In genomic region chr11:113773092-113773415, GRCh38 we compare ENCODE assay signal across 8 cellular contexts. TPM values are rescaled to one million over a fixed set of nuclear protein-coding genes. Genes with fewer than 3 reads are reported as not detected.
DNase-seq lines count a peak whose midpoint lies in the region; ATAC-seq, FAIRE-seq and TF ChIP-seq lines count a peak whose summit lies in the region.

No MANE protein-coding gene starts in this region.

- H3K27me3 ChIP-seq in K562 (ENCODE audit: control insufficient read depth in 2 of 2, insufficient read depth in 2 of 2, low read length in 2 of 2) = peaks cover 2 to 6% of the 10 kb centered on the region in 2 experiments
- H3K27me3 ChIP-seq in layer of hippocampus (ENCODE audit: control insufficient read depth, insufficient read depth, low read length) = no peaks in the 10 kb centered on the region
- H3K27me3 ChIP-seq in thoracic aorta (replicated peaks; ENCODE audit: insufficient read depth) = no peaks in the 10 kb centered on the region

- no peak for TF ChIP-seq POLR2A in K562 (conservative IDR thresholded peaks at IDR 0.05)

- no peaks in the 10 kb centered on the region for H3K9me3 ChIP-seq in K562 (replicated peaks; ENCODE audit: control insufficient read depth, insufficient read depth, low read depth, low read length)
- H3K9me3 ChIP-seq in thoracic aorta = no peaks in the 10 kb centered on the region

- no TSS peak for BruUV-seq in K562 (replicated peaks; lab: Mats Ljungman, UMichigan)

- H2AFZ ChIP-seq in K562 (ENCODE audit: low read depth, low read length) = peak overlapping the region; percentile 93

- TF ChIP-seq EP300 in K562 (IDR thresholded peaks at IDR 0.05; ENCODE audit: low read length) = no peak

- 1% methylated on average over 10 of the region's 10 CpGs for WGBS in K562 (ENCODE audit: insufficient coverage, low coverage, missing lambda C conversion rate)

- intact Hi-C loops in K562 (cut with micrococcal nuclease) = no loop called here

- peak overlapping the region; percentile 90 for H3K4me3 ChIP-seq in LNCaP clone FGC (ENCODE audit: low read depth, low read length)
- peak overlapping the region; percentile 83 for H3K4me3 ChIP-seq in K562
- H3K4me3 ChIP-seq in thoracic aorta = peak overlapping the region; percentile 82

- peaks cover 18% of the 10 kb centered on the region for H3K36me3 ChIP-seq in K562 (ENCODE audit: control insufficient read depth, insufficient read depth, low read length)
- H3K36me3 ChIP-seq in thoracic aorta = peaks cover 7% of the 10 kb centered on the region

- H3K4me1 ChIP-seq in K562 (replicated peaks in 1 of 2; ENCODE audit: control insufficient read depth in 2 of 2, insufficient read depth in 2 of 2, low read length in 2 of 2) (peaks cover 4 to 6% of the 10 kb centered on the region in 2 experiments; a peak in 4 of 5 replicates), thoracic aorta (ENCODE audit: control insufficient read depth in 1 of 2, low read depth in 2 of 2) (peaks cover 11 to 16% of the 10 kb centered on the region in 2 donors)

- no peaks in the 10 kb centered on the region for H3K9me1 ChIP-seq in K562 (ENCODE audit: control insufficient read depth, insufficient read depth, low read length)

- ATAC-seq in K562 (peak; percentile 81), thoracic aorta (ENCODE audit: insufficient number of reproducible peaks, low FRiP score, low read depth) (no peak)

- no peak for TF ChIP-seq CTCF in LNCaP clone FGC (IDR thresholded peaks at IDR 0.05; ENCODE audit: control insufficient read depth, extremely low read depth, insufficient read depth)
- no peak for TF ChIP-seq CTCF in K562 (IDR thresholded peaks at IDR 0.05 in 2 of 3, conservative IDR thresholded peaks at IDR 0.05 in 1 of 3; ENCODE audit: insufficient read depth in 2 of 3, low read depth in 1 of 3, low read length in 3 of 3)
- no peak for TF ChIP-seq CTCF in thoracic aorta (IDR thresholded peaks at IDR 0.05)

- POLR2A ChIA-PET in K562 (lab: Yijun Ruan, JAX) = interaction anchor here (0.6 to 1.1 kb wide), 4 partner anchors 8 to 102 kb away, joined by 3 read pairs; no protein-coding TSS in a partner anchor

- DNase-seq in NCI-H2029 (lab: John Stamatoyannopoulos, UW) (peak; percentile 27), NCI-H2029 treated with DMSO at 0.1 percent for 48 hours (lab: John Stamatoyannopoulos, UW) (no peak), LNCaP clone FGC (ENCODE audit: low read depth) (no peak), K562 (ENCODE audit: extremely low read depth in 1 of 4, low spot score in 3 of 4) (peak; percentile 40 to 50 (median 46)), thoracic aorta (ENCODE audit: low spot score) (no peak), SHP77 treated with DMSO at 0.1 percent for 48 hours (lab: John Stamatoyannopoulos, UW) (no peak), pons (ENCODE audit: low spot score) (no peak)

- CTCF ChIA-PET in K562 (lab: Yijun Ruan, JAX; ENCODE audit: low intra/inter-chr PET ratio) = no interaction called here

- H3K9ac ChIP-seq in K562 (ENCODE audit: insufficient read depth in 1 of 2, low read depth in 2 of 2, low read length in 2 of 2) = peak overlapping the region; percentile 83 to 98

- H3K27ac ChIP-seq in K562 (ENCODE audit: extremely low read depth, low read depth, low read length) (peak overlapping the region; percentile 71), layer of hippocampus (ENCODE audit: low read depth, low read length) (peak overlapping the region; percentile 46), thoracic aorta (peak overlapping the region; percentile 59 to 74)

- in situ Hi-C loops in K562 (cut with MboI) = no loop called here

- H3K4me2 ChIP-seq in K562 (ENCODE audit: insufficient read depth, low read length) = peak overlapping the region; percentile 92

- no peak for FAIRE-seq in K562 (lab: Jason Lieb, UNC)

- H4K20me1 ChIP-seq in K562 (replicated peaks; ENCODE audit: control insufficient read depth, insufficient read depth, low read length) = no peaks in the 10 kb centered on the region

- no peak for TF ChIP-seq RAD21 in K562 (CRISPR knock-in tag; conservative IDR thresholded peaks at IDR 0.05 in 1 of 2, IDR thresholded peaks at IDR 0.05 in 1 of 2)

- H3K79me2 ChIP-seq in K562 (ENCODE audit: control insufficient read depth, insufficient read depth, low read length) = peaks cover 25% of the 10 kb centered on the region

TF ChIP-seq in K562, 482 proteins besides CTCF, POLR2A, EP300 and RAD21 (continues in another document):
- TF ChIP-seq ZNF311 (CRISPR knock-in tag; IDR thresholded peaks at IDR 0.05) = no peak
- no peak for TF ChIP-seq MEIS2 (IDR thresholded peaks at IDR 0.05; ENCODE audit: partially characterized antibody)
- no peak for TF ChIP-seq THRAP3 (IDR thresholded peaks at IDR 0.05; ENCODE audit: borderline replicate concordance)

RNA-seq across cellular contexts. Expression of gene ZW10, which starts 0.4 kb away (rescaled TPM):
- 10.8 and 19.2 TPM in 2 replicates for total RNA-seq in K562 (2011; cell fraction: chromatin; rRNA removed; ENCODE audit: low replicate concordance)
- total RNA-seq in K562 (2011; cell fraction: nucleolus; rRNA removed) = 5.3 and 6.2 TPM in 2 replicates
- total RNA-seq in K562 (2011; cell fraction: nucleoplasm; rRNA removed) = 7.5 and 7.8 TPM in 2 replicates
- total RNA-seq in K562 (2014; rRNA removed) (23.7 and 24.9 TPM in 2 replicates), K562 (2014; rRNA removed; fragmentation: Illumina TruSeq; extraction: Trizol) (34.3 and 39.3 TPM in 2 replicates), K562 (2015; rRNA removed; fragmentation: Illumina TruSeq; extraction: Trizol) (34.6 and 37.7 TPM in 2 replicates), K562 (2021) (21.1 and 25.0 TPM in 2 replicates), thoracic aorta (10 to 100 TPM in 1 of 2 donors, 1 to 10 TPM in 1; 5.3 to 18.7 TPM)
- polyA plus RNA-seq in K562 (2011; rRNA removed) (19.0 and 26.9 TPM in 2 replicates), K562 (2014; fragmentation: Illumina TruSeq; extraction: Trizol) (27.7 and 30.8 TPM in 2 replicates), K562 (2014; fragmentation: Nextera tagmentation; extraction: Ambion mirVana) (10 to 100 TPM in 1 of 2 experiments, 1 to 10 TPM in 1; 9.4 to 17.3 TPM), K562 (2014; rRNA removed) (19.6 and 21.8 TPM in 2 replicates)
- polyA plus RNA-seq in K562 (2011; cell fraction: cytosol; rRNA removed) = 9.1 and 12.7 TPM in 2 replicates
- polyA plus RNA-seq in K562 (2011; cell fraction: nucleus; rRNA removed) = 8.2 and 13.0 TPM in 2 replicates
- 15.0 and 17.9 TPM in 2 replicates for polyA plus RNA-seq in K562 (2012)
- polyA minus RNA-seq in K562 (2011; rRNA and poly(A)+ RNA removed) = 36.2 and 36.4 TPM in 2 replicates
- 10.9 and 16.4 TPM in 2 replicates for polyA minus RNA-seq in K562 (2011; cell fraction: cytosol; rRNA and poly(A)+ RNA removed)
- polyA minus RNA-seq in K562 (2011; cell fraction: nucleus; rRNA and poly(A)+ RNA removed) = 13.7 and 22.2 TPM in 2 replicates

RNA-seq across cellular contexts. Expression of gene CLDN25, which starts 6.5 kb away (rescaled TPM):
- total RNA-seq in K562 (2011; cell fraction: chromatin; rRNA removed; ENCODE audit: low replicate concordance) = not detected in 2 replicates
- total RNA-seq in K562 (2011; cell fraction: nucleolus; rRNA removed) = not detected in 2 replicates
- not detected in 2 replicates for total RNA-seq in K562 (2011; cell fraction: nucleoplasm; rRNA removed)
- total RNA-seq in K562 (2014; rRNA removed) = not detected in 2 replicates
- total RNA-seq in K562 (2014; rRNA removed; fragmentation: Illumina TruSeq; extraction: Trizol) = not detected in 2 replicates
- total RNA-seq in K562 (2015; rRNA removed; fragmentation: Illumina TruSeq; extraction: Trizol) = not detected in 2 replicates
- not detected in 2 replicates for total RNA-seq in K562 (2021)
- polyA plus RNA-seq in K562 (2011; rRNA removed) = not detected in 2 replicates
- not detected in 2 replicates for polyA plus RNA-seq in K562 (2011; cell fraction: cytosol; rRNA removed)
- polyA plus RNA-seq in K562 (2011; cell fraction: nucleus; rRNA removed) = not detected in 2 replicates
- polyA plus RNA-seq in K562 (2012) = not detected in 2 replicates
- polyA plus RNA-seq in K562 (2014; fragmentation: Illumina TruSeq; extraction: Trizol) = not detected in 2 replicates
- polyA plus RNA-seq in K562 (2014; fragmentation: Nextera tagmentation; extraction: Ambion mirVana) = not detected
- not detected in 2 replicates for polyA plus RNA-seq in K562 (2014; rRNA removed)
- polyA minus RNA-seq in K562 (2011; rRNA and poly(A)+ RNA removed) = not detected in 2 replicates
- not detected in 2 replicates for polyA minus RNA-seq in K562 (2011; cell fraction: cytosol; rRNA and poly(A)+ RNA removed)
- polyA minus RNA-seq in K562 (2011; cell fraction: nucleus; rRNA and poly(A)+ RNA removed) = not detected in 2 replicates
- not detected for total RNA-seq in thoracic aorta

Comparison
In these comparisons a context has a peak if more than half of its experiments do, and no peak if none do; other contexts are left out.
1. DNase-seq: peak in NCI-H2029 (single experiment) and K562 (4 of 4); none in NCI-H2029 treated with DMSO at 0.1 percent for 48 hours (single experiment), LNCaP clone FGC (single experiment), thoracic aorta (single experiment), SHP77 treated with DMSO at 0.1 percent for 48 hours (single experiment) and pons (single experiment).
2. Peak in every context shown above with its lines, with median percentiles within 50 percentile points of each other: H3K4me3 ChIP-seq and H3K27ac ChIP-seq.